In the genomic region with DNA sequence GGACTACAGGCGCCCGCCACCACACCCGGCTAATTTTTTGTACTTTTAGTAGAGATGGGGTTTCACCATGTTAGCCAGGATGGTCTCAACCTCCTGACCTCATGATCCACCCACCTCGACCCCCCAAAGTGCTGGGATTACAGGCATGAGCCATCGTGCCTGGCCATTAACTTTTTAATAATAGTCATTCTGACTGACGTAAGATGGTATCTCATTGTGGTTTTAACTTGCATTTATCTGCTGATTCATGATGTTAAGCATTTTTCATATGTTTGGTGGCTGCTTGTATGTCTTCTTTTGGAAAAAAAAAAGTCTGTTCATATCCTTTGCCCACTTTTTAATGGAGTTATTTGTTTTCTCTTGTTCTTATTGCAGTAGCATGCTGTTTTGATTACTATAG, we compare ENCODE assay signal across 23 cellular contexts. TPM values are rescaled to one million over a fixed set of nuclear protein-coding genes. Genes with fewer than 3 reads are reported as not detected.
DNase-seq lines count a peak whose midpoint lies in the region; ATAC-seq and TF ChIP-seq lines count a peak whose summit lies in the region.
"Not testable (repeated sequence)": the region's sequence is repeated elsewhere in the genome, so short reads cannot be mapped to it uniquely, and the experiment has no call there.
"Had no signal": no experiment of that assay in that cellular context is flagged by ENCODE, and none has a peak within 500 bp of the region (broad histone marks: within the 10 kb centered on the region; RNA-seq: fewer than 3 reads in every experiment).

No MANE protein-coding gene starts in this region.

- DNase-seq in AG04450 (ENCODE audit: low read depth, low spot score) (peak; percentile 41), M059J (ENCODE audit: low read depth) (peak; percentile 77), SJSA1 (ENCODE audit: low read depth in 1 of 2, low spot score in 2 of 2) (peak; percentile 65 to 84), brain pericyte (ENCODE audit: low read depth, low spot score) (peak; percentile 40), fibroblast of mammary gland (ENCODE audit: low read depth) (peak; percentile 94), kidney glomerular epithelial cell (lab: John Stamatoyannopoulos, UW) (peak; percentile 66)
- DNase-seq in smooth muscle cell (lab: John Stamatoyannopoulos, UW; ENCODE audit: unreplicated experiment) = not testable (repeated sequence)

- CTCF ChIA-PET in AG04450 (lab: Charles Lee) = interaction anchor here (0.6 kb wide), 1 partner anchor 20 kb away, joined by 7 read pairs; no protein-coding TSS in a partner anchor

- peaks cover 25% of the 10 kb centered on the region for H3K4me1 ChIP-seq in SJSA1 (replicated peaks)
- not testable (repeated sequence) for H3K4me1 ChIP-seq in smooth muscle cell (ENCODE audit: low read depth)

- H4K20me1 ChIP-seq in smooth muscle cell (ENCODE audit: low read depth) = not testable (repeated sequence)

- not testable (repeated sequence) for TF ChIP-seq CTCF in AG04450 (IDR thresholded peaks at IDR 0.05; ENCODE audit: low read depth, low read length); fibroblast of mammary gland (conservative IDR thresholded peaks at IDR 0.05; ENCODE audit: control insufficient read depth, insufficient read depth, low read depth, low read length); smooth muscle cell (IDR thresholded peaks at IDR 0.05; ENCODE audit: borderline replicate concordance, insufficient read depth, poor library complexity, severe bottlenecking)

- WGBS in smooth muscle cell (ENCODE audit: low lambda C conversion rate) = 37% methylated on average over 6 of the region's 6 CpGs

- H3K27ac ChIP-seq in AG04450 (ENCODE audit: low read depth, low read length) (peak overlapping the region; percentile 71), SJSA1 (peak overlapping the region; percentile 91), smooth muscle cell (ENCODE audit: low read depth) (peak overlapping the region; percentile 83)

- not testable (repeated sequence) for H3K36me3 ChIP-seq in SJSA1; smooth muscle cell (ENCODE audit: low read depth)

- not testable (repeated sequence) for H3K9me3 ChIP-seq in AG04450 (ENCODE audit: control insufficient read depth, insufficient read depth, low read length); SJSA1 (replicated peaks); smooth muscle cell (replicated peaks; ENCODE audit: low read depth)

- not testable (repeated sequence) for H2AFZ ChIP-seq in smooth muscle cell (ENCODE audit: low read depth)

- peak; percentile 10 for ATAC-seq in GM18502 (IDR thresholded peaks at IDR 0.05; ENCODE audit: poor library complexity, unreplicated experiment)

- not testable (repeated sequence) for H3K27me3 ChIP-seq in AG04450 (ENCODE audit: control insufficient read depth, insufficient read depth, low read length); SJSA1 (replicated peaks); smooth muscle cell (ENCODE audit: low read depth)

- H3K4me3 ChIP-seq in AG04450 (ENCODE audit: low read depth, low read length); SJSA1; fibroblast of mammary gland (ENCODE audit: control insufficient read depth, low read depth, low read length); smooth muscle cell: not testable (repeated sequence)

- not testable (repeated sequence) for H3K79me2 ChIP-seq in smooth muscle cell (ENCODE audit: low read depth)

- peak overlapping the region; percentile 51 for H3K4me2 ChIP-seq in smooth muscle cell

- H3K9ac ChIP-seq in smooth muscle cell (ENCODE audit: low read depth) = peak overlapping the region; percentile 36

- POLR2A ChIA-PET in AG04450 (lab: Yijun Ruan, JAX) = not testable (repeated sequence)

- H3F3A ChIP-seq in smooth muscle cell (ENCODE audit: low read depth) = not testable (repeated sequence)

RNA-seq across cellular contexts. Expression of gene ANXA10, which starts 45.8 kb away (rescaled TPM):
- 0.33 and 0.60 TPM in 2 replicates for polyA plus RNA-seq in AG04450 (2011; rRNA removed)
- 0.14 TPM in 1 of 2 replicates, not detected in the other for polyA minus RNA-seq in AG04450 (2011; rRNA and poly(A)+ RNA removed)
- 0.17 and 0.66 TPM in 2 replicates for total RNA-seq in M059J (2014; rRNA removed; shearing (Covaris generic))
- total RNA-seq in SJSA1 (2014; rRNA removed; shearing (Covaris generic)) = 1.7 and 3.6 TPM in 2 replicates
- 0.58 TPM in 1 of 2 replicates, not detected in the other for total RNA-seq in smooth muscle cell
- polyA plus RNA-seq in smooth muscle cell = not detected in 2 replicates
- total RNA-seq: activated CD4-positive, alpha-beta T cell treated with anti-CD3 and anti-CD28 coated beads for 36 hours; activated CD8-positive, alpha-beta T cell treated with anti-CD3 and anti-CD28 coated beads, Interleukin-2, amount 10 ng/mL, durations not matched to agents 7 days and 5 days; activated T-helper 2 cell treated with anti-CD3 and anti-CD28 coated beads, Interferon-gamma antibody, Interleukin-2, Interleukin-4, amounts not matched to agents 10 μg/mL and 5 μg/mL and 100 μg/mL, durations not matched to agents 14 hours and 24 hours and 36 hours; aorta; cerebellum; endothelial cell of umbilical vein; left ventricle myocardium superior; mesothelial cell of epicardium; naive thymus-derived CD8-positive, alpha-beta T cell; occipital lobe; pulmonary artery endothelial cell; thyroid gland; vagina had no signal
- polyA plus RNA-seq: CD14-positive monocyte; endothelial cell of umbilical vein; immature natural killer cell; naive thymus-derived CD8-positive, alpha-beta T cell had no signal
